8 cellular contexts compared by ENCODE assay signal in the genomic region with DNA sequence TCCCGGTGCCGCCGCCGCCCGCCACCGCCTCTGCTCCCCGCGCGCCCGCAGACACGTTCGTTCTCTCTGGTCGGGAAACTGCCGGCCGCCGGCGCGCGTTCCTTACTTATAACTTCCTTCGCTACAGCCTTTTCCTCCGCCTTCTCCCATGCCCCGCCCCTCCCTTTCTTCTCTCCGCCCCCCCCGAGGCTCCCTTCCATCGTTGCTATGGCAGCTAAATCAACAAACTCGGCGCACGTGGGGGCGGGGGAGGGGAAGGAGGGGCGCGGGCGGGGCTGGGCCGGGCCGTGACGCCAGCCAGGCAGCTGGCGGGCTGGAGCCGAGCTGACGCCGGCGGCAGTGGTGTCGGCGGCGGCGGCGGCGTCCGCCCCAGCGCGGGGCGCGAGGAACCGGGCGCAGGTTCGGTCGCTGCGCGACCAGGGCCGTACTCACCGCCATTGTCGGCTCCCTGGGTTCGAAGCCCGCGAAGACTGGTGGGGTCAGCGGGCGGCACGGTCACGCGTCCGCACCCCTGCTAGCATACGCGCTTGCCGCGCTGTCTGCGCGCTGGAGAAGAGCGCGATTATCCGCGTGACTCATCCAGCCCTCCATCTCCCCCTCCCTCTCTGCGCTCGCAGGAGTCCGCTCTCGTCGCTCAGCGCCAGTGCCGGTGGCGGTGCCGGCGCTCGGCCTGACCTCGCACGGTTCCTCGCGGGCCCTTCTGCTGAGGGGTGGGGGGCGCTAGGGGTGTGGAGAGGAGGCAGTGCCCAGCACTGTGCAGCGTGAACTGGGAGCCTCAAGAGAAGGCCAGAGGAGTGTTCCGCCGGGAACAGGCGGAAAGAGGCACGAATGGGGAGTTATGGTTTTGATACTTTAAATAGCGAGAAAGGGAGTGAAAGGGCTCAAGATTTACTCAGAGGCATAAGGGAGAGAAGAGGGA. TPM values are rescaled to one million over a fixed set of nuclear protein-coding genes. Genes with fewer than 3 reads are reported as not detected.
DNase-seq lines count a peak whose midpoint lies in the region; ATAC-seq and TF ChIP-seq lines count a peak whose summit lies in the region.

A gene (minus strand): TSS at position 83 of the 919 bp plus-strand sequence. CDS start 597 bp downstream, outside the sequence.

- no peaks in the 10 kb centered on the region for H3K79me2 ChIP-seq in neural cell (replicated peaks; ENCODE audit: insufficient read depth, low read length)

- peak; percentile 60 for TF ChIP-seq RAD21 in neural cell (conservative IDR thresholded peaks at IDR 0.05)

- H3K36me3 Mint-ChIP-seq in IgD-negative memory B cell = no peaks in the 10 kb centered on the region
- H3K36me3 Mint-ChIP-seq in activated naive CD4-positive, alpha-beta T cell treated with anti-CD3 and anti-CD28 coated beads for 36 hours (ENCODE audit: low read depth) = no peaks in the 10 kb centered on the region

- peak within 1 kb of the TSS; percentile 70 for H3K9ac ChIP-seq in neural cell (ENCODE audit: low read length)

- peak; percentile 65 for ATAC-seq in GM21576 (IDR thresholded peaks at IDR 0.05; ENCODE audit: unreplicated experiment)
- peak; percentile 86 for ATAC-seq in stimulated activated naive CD8-positive, alpha-beta T cell treated with anti-CD3 and anti-CD28 coated beads, Interleukin-15, amount 100 ng/mL, for 72 hours

- peak within 1 kb of the TSS; percentile 51 for H2AFZ ChIP-seq in neural cell (ENCODE audit: low read depth, low read length)

- no peaks in the 10 kb centered on the region for H3F3A ChIP-seq in neural cell (ENCODE audit: insufficient read depth, low read length, poor library complexity, severe bottlenecking)

- H3K9me3 ChIP-seq in neural cell (ENCODE audit: low read length) = no peaks in the 10 kb centered on the region

- peaks cover 0 to 9% (median 0%) of the 10 kb centered on the region in 3 donors for H3K9me3 Mint-ChIP-seq in IgD-negative memory B cell
- no peaks in the 10 kb centered on the region for H3K9me3 Mint-ChIP-seq in activated naive CD4-positive, alpha-beta T cell treated with anti-CD3 and anti-CD28 coated beads for 36 hours
- H3K9me3 Mint-ChIP-seq in stimulated activated naive CD8-positive, alpha-beta T cell treated with anti-CD3 and anti-CD28 coated beads, Interleukin-15, amount 100 ng/mL, for 72 hours = no peaks in the 10 kb centered on the region

- H3K27ac ChIP-seq in neural cell (ENCODE audit: low read length) = peak within 1 kb of the TSS; percentile 28

- CTCF ChIA-PET in activated naive CD4-positive, alpha-beta T cell treated with anti-CD3 and anti-CD28 coated beads for 36 hours (lab: Charles Lee) = no interaction called here

- H3K27me3 Mint-ChIP-seq in IgD-negative memory B cell = peaks cover 44% of the 10 kb centered on the region
- H3K27me3 Mint-ChIP-seq in activated naive CD4-positive, alpha-beta T cell treated with anti-CD3 and anti-CD28 coated beads for 36 hours (ENCODE audit: low read depth) = peaks cover 66% of the 10 kb centered on the region
- peaks cover 80% of the 10 kb centered on the region for H3K27me3 Mint-ChIP-seq in stimulated activated naive CD8-positive, alpha-beta T cell treated with anti-CD3 and anti-CD28 coated beads, Interleukin-15, amount 100 ng/mL, for 72 hours

- H3K27ac Mint-ChIP-seq in IgD-negative memory B cell = peak within 1 kb of the TSS; percentile 78 to 92 (median 82)
- no peak within 1 kb of the TSS for H3K27ac Mint-ChIP-seq in activated naive CD4-positive, alpha-beta T cell treated with anti-CD3 and anti-CD28 coated beads for 36 hours
- H3K27ac Mint-ChIP-seq in stimulated activated naive CD8-positive, alpha-beta T cell treated with anti-CD3 and anti-CD28 coated beads, Interleukin-15, amount 100 ng/mL, for 72 hours = peak within 1 kb of the TSS; percentile 33 to 63

- H3K27me3 ChIP-seq in neural cell (ENCODE audit: insufficient read depth, low read depth, low read length) = peaks cover 69% of the 10 kb centered on the region

- TF ChIP-seq CTCF in neural cell (IDR thresholded peaks at IDR 0.05; ENCODE audit: poor library complexity, severe bottlenecking) = no peak

- H3K9me2 ChIP-seq in neural cell (ENCODE audit: insufficient read depth, low read length) = no peaks in the 10 kb centered on the region

- peak; percentile 64 for TF ChIP-seq EP300 in neural cell (conservative IDR thresholded peaks at IDR 0.05; ENCODE audit: poor library complexity, severe bottlenecking)

- intact Hi-C loops in activated naive CD4-positive, alpha-beta T cell treated with anti-CD3 and anti-CD28 coated beads for 36 hours (cut with micrococcal nuclease) = loop anchor here (1.0 to 10.0 kb wide), 6 partner anchors 63 to 1915 kb away; a partner anchor contains a TSS

- H3K4me3 ChIP-seq in neural cell (ENCODE audit: low read length) = peak within 1 kb of the TSS; percentile 83

- DNase-seq in Caki2 (ENCODE audit: low read depth) = peak; percentile 88
- peak; percentile 93 for DNase-seq in RPMI7951 (ENCODE audit: low read depth)
- peak; percentile 81 for DNase-seq in activated naive CD4-positive, alpha-beta T cell treated with anti-CD3 and anti-CD28 coated beads for 36 hours
- DNase-seq in foreskin melanocyte = peak; percentile 78
- peak; percentile 66 to 74 for DNase-seq in stimulated activated naive CD8-positive, alpha-beta T cell treated with anti-CD3 and anti-CD28 coated beads, Interleukin-15, amount 100 ng/mL, for 72 hours

- in situ Hi-C loops in Caki2 (cut with HindIII; ENCODE audit: low pct_unique_long_range_greater_than_20kb, low sequenced_read_pairs) = no loop called here

- H4K20me1 ChIP-seq in neural cell (ENCODE audit: insufficient read depth) = no peaks in the 10 kb centered on the region

- H3K4me2 ChIP-seq in neural cell (ENCODE audit: low read length) = peak within 1 kb of the TSS; percentile 82

- peaks cover 4 to 10% (median 4%) of the 10 kb centered on the region in 3 donors for H3K4me1 Mint-ChIP-seq in IgD-negative memory B cell
- H3K4me1 Mint-ChIP-seq in activated naive CD4-positive, alpha-beta T cell treated with anti-CD3 and anti-CD28 coated beads for 36 hours (ENCODE audit: low read depth) = peaks cover 7% of the 10 kb centered on the region
- H3K4me1 Mint-ChIP-seq in stimulated activated naive CD8-positive, alpha-beta T cell treated with anti-CD3 and anti-CD28 coated beads, Interleukin-15, amount 100 ng/mL, for 72 hours = peaks cover 39% of the 10 kb centered on the region

- peak within 1 kb of the TSS; percentile 76 to 88 (median 81) for H3K4me3 Mint-ChIP-seq in IgD-negative memory B cell
- peak within 1 kb of the TSS; percentile 65 for H3K4me3 Mint-ChIP-seq in activated naive CD4-positive, alpha-beta T cell treated with anti-CD3 and anti-CD28 coated beads for 36 hours
- H3K4me3 Mint-ChIP-seq in stimulated activated naive CD8-positive, alpha-beta T cell treated with anti-CD3 and anti-CD28 coated beads, Interleukin-15, amount 100 ng/mL, for 72 hours = peak within 1 kb of the TSS; percentile 82 to 86

- no peaks in the 10 kb centered on the region for H3K36me3 ChIP-seq in neural cell (ENCODE audit: insufficient read depth, low read length)

TF ChIP-seq in neural cell, 6 proteins besides CTCF, POLR2A, EP300 and RAD21:
- TF ChIP-seq MXI1 (conservative IDR thresholded peaks at IDR 0.05; ENCODE audit: poor library complexity, severe bottlenecking) (peak; percentile 75), TAF1 (IDR thresholded peaks at IDR 0.05; ENCODE audit: low read depth) (peak; percentile 49), SMC3 (conservative IDR thresholded peaks at IDR 0.05; ENCODE audit: poor library complexity) (peak; percentile 60), POLR2AphosphoS5 (IDR thresholded peaks at IDR 0.05) (peak; percentile 59)
- TF ChIP-seq, protein P1, sequence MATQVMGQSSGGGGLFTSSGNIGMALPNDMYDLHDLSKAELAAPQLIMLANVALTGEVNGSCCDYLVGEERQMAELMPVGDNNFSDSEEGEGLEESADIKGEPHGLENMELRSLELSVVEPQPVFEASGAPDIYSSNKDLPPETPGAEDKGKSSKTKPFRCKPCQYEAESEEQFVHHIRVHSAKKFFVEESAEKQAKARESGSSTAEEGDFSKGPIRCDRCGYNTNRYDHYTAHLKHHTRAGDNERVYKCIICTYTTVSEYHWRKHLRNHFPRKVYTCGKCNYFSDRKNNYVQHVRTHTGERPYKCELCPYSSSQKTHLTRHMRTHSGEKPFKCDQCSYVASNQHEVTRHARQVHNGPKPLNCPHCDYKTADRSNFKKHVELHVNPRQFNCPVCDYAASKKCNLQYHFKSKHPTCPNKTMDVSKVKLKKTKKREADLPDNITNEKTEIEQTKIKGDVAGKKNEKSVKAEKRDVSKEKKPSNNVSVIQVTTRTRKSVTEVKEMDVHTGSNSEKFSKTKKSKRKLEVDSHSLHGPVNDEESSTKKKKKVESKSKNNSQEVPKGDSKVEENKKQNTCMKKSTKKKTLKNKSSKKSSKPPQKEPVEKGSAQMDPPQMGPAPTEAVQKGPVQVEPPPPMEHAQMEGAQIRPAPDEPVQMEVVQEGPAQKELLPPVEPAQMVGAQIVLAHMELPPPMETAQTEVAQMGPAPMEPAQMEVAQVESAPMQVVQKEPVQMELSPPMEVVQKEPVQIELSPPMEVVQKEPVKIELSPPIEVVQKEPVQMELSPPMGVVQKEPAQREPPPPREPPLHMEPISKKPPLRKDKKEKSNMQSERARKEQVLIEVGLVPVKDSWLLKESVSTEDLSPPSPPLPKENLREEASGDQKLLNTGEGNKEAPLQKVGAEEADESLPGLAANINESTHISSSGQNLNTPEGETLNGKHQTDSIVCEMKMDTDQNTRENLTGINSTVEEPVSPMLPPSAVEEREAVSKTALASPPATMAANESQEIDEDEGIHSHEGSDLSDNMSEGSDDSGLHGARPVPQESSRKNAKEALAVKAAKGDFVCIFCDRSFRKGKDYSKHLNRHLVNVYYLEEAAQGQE (IDR thresholded peaks at IDR 0.05; ENCODE audit: borderline replicate concordance) = no peak

RNA-seq across cellular contexts. Expression of the gene that starts here (rescaled TPM):
- total RNA-seq in Caki2 (2014; rRNA removed; shearing (Covaris generic); ENCODE audit: low replicate concordance) = 3.5 and 8.0 TPM in 2 replicates
- polyA plus RNA-seq in IgD-negative memory B cell (0.13 TPM), neural cell (0.92 and 1.4 TPM in 2 replicates)
- 4.9 and 5.0 TPM in 2 replicates for total RNA-seq in RPMI7951 (2014; rRNA removed; shearing (Covaris generic))
- total RNA-seq in activated naive CD4-positive, alpha-beta T cell treated with anti-CD3 and anti-CD28 coated beads for 36 hours = 1 to 10 TPM; 3.4 TPM
- polyA minus RNA-seq in neural cell = 0.93 and 1.2 TPM in 2 replicates

Comparison
In these comparisons a context has a peak if more than half of its experiments do, and no peak if none do; other contexts are left out.
1. Peak in every context shown above with its lines: DNase-seq, ATAC-seq, H3K4me3 ChIP-seq and H3K27ac ChIP-seq.